Comparison of ENCODE assay signal across 17 cellular contexts in the genomic region with DNA sequence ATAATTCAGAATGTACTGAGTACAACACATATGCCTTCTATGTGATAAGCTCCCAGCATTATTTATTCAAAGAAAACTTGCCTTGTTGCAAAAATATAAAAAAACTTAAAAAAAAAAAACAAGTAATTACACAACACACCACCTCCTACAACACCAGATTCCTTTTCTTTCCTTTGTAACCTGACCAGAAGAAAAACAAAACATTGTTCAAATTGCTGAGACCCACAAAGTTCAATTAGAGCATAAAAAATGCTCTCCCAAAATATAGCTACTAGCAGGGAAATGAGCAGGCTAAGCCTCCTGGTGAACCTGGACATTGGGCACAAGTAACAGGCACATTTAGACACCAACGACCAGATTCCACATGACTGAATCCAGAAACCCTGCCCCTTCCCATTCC. TPM values are rescaled to one million over a fixed set of nuclear protein-coding genes. Genes with fewer than 3 reads are reported as not detected.
DNase-seq lines count a peak whose midpoint lies in the region; ATAC-seq, FAIRE-seq and TF ChIP-seq lines count a peak whose summit lies in the region.
"Had no signal": no experiment of that assay in that cellular context is flagged by ENCODE, and none has a peak within 500 bp of the region (broad histone marks: within the 10 kb centered on the region; RNA-seq: fewer than 3 reads in every experiment).

No MANE protein-coding gene starts in this region.

- intact Hi-C loops in CD8-positive, alpha-beta T cell (cut with DNase I, micrococcal nuclease) = loop anchor here in 1 of 2 experiments (10.0 kb wide), 1 partner anchor 64 kb away; no protein-coding TSS in a partner anchor
- intact Hi-C loops in left colon (cut with DNase I, micrococcal nuclease) = no loop called here

- no peak overlapping the region for H3K27ac ChIP-seq in CD8-positive, alpha-beta T cell (ENCODE audit: low read depth, low read length)
- H3K27ac ChIP-seq in HL-60 (replicated peaks) = peak overlapping the region; percentile 37
- H3K27ac ChIP-seq: C4-2B had no signal

- no peak overlapping the region for H3K4me3 ChIP-seq in CD8-positive, alpha-beta T cell (ENCODE audit: low read depth, low read length)
- no peak overlapping the region for H3K4me3 ChIP-seq in HL-60 (replicated peaks; ENCODE audit: insufficient read depth, low read length)
- H3K4me3 ChIP-seq: left lung, prostate gland, stomach had no signal

- no peaks in the 10 kb centered on the region for H3K27me3 ChIP-seq in CD8-positive, alpha-beta T cell (ENCODE audit: insufficient read depth, low read length)
- no peaks in the 10 kb centered on the region for H3K27me3 ChIP-seq in HL-60 (ENCODE audit: insufficient read depth, poor library complexity, severe bottlenecking)
- H3K27me3 ChIP-seq: left lung had no signal

- H3K9me3 ChIP-seq in CD8-positive, alpha-beta T cell (ENCODE audit: low read length) = no peaks in the 10 kb centered on the region
- H3K9me3 ChIP-seq: left lung, prostate gland, SK-N-SH, stomach had no signal

- peaks cover 79% of the 10 kb centered on the region for H3K4me1 Mint-ChIP-seq in CD8-positive, alpha-beta T cell (ENCODE audit: low read depth)
- H3K4me1 Mint-ChIP-seq in chondrocyte (ENCODE audit: low read depth) = peaks cover 40% of the 10 kb centered on the region
- H3K4me1 Mint-ChIP-seq in nephron progenitor cell = peaks cover 43% of the 10 kb centered on the region

- TF ChIP-seq POLR2A in H54 (IDR thresholded peaks at IDR 0.05; ENCODE audit: low read depth, low read length) = no peak

- POLR2A ChIA-PET in CD8-positive, alpha-beta T cell (lab: Charles Lee) = no interaction called here

- CTCF ChIA-PET in CD8-positive, alpha-beta T cell (lab: Charles Lee) = no interaction called here

- no peaks in the 10 kb centered on the region for H3K9me3 Mint-ChIP-seq in CD8-positive, alpha-beta T cell
- H3K9me3 Mint-ChIP-seq in chondrocyte (ENCODE audit: low read depth) = no peaks in the 10 kb centered on the region
- H3K9me3 Mint-ChIP-seq in nephron progenitor cell = peaks cover 61% of the 10 kb centered on the region
- H3K9me3 Mint-ChIP-seq: activated naive CD8-positive, alpha-beta T cell treated with anti-CD3 and anti-CD28 coated beads, Interleukin-2, amount 10 ng/mL, durations not matched to agents 7 days and 5 days had no signal

- H3K27me3 Mint-ChIP-seq in CD8-positive, alpha-beta T cell (ENCODE audit: low read depth) = no peaks in the 10 kb centered on the region
- H3K27me3 Mint-ChIP-seq in chondrocyte (ENCODE audit: low read depth) (no peaks in the 10 kb centered on the region), nephron progenitor cell (ENCODE audit: low read depth, poor library complexity) (peaks cover 6% of the 10 kb centered on the region)
- H3K27me3 Mint-ChIP-seq: activated naive CD8-positive, alpha-beta T cell treated with anti-CD3 and anti-CD28 coated beads, Interleukin-2, amount 10 ng/mL, durations not matched to agents 7 days and 5 days had no signal

- H3K27ac Mint-ChIP-seq in CD8-positive, alpha-beta T cell = peak overlapping the region; percentile 81
- peak overlapping the region; percentile 13 for H3K27ac Mint-ChIP-seq in chondrocyte (ENCODE audit: unreplicated experiment)
- peak overlapping the region; percentile 29 for H3K27ac Mint-ChIP-seq in nephron progenitor cell
- H3K27ac Mint-ChIP-seq: activated naive CD8-positive, alpha-beta T cell treated with anti-CD3 and anti-CD28 coated beads, Interleukin-2, amount 10 ng/mL, durations not matched to agents 7 days and 5 days had no signal

- H3K36me3 Mint-ChIP-seq in CD8-positive, alpha-beta T cell = peaks cover 54% of the 10 kb centered on the region
- H3K36me3 Mint-ChIP-seq in chondrocyte (ENCODE audit: low read depth) (no peaks in the 10 kb centered on the region), nephron progenitor cell (ENCODE audit: low read depth) (peaks cover 18% of the 10 kb centered on the region)

- TF ChIP-seq CTCF in CD8-positive, alpha-beta T cell (IDR thresholded peaks at IDR 0.05) = no peak
- TF ChIP-seq CTCF in HL-60 (IDR thresholded peaks at IDR 0.05; ENCODE audit: insufficient read depth, low read length) (no peak), chondrocyte (IDR thresholded peaks at IDR 0.05) (no peak), nephron progenitor cell (IDR thresholded peaks at IDR 0.05) (no peak)

- H3K36me3 ChIP-seq in CD8-positive, alpha-beta T cell (ENCODE audit: insufficient read depth, low read length) = no peaks in the 10 kb centered on the region
- H3K36me3 ChIP-seq: prostate gland had no signal

- FAIRE-seq in H54 (lab: Jason Lieb, UNC) = no peak

- DNase-seq in CD8-positive, alpha-beta T cell = no peak
- DNase-seq in HL-60 (ENCODE audit: low read depth in 1 of 2, low spot score in 1 of 2) = no peak
- no peak for DNase-seq in chondrocyte (ENCODE audit: low spot score)
- DNase-seq in nephron progenitor cell = no peak
- no peak for DNase-seq in iPS-NIHi11 (ENCODE audit: low spot score)
- DNase-seq in left colon = no peak
- DNase-seq in DMS 273 (lab: John Stamatoyannopoulos, UW; ENCODE audit: unreplicated experiment) = no peak
- no peak for DNase-seq in H54 (ENCODE audit: insufficient read length, low spot score)
- DNase-seq: activated naive CD8-positive, alpha-beta T cell treated with anti-CD3 and anti-CD28 coated beads, Interleukin-2, amount 10 ng/mL, durations not matched to agents 7 days and 5 days; left lung; NCI-H1105; NCI-H2107; NCI-H748 treated with DMSO at 0.1 percent for 48 hours; SK-N-SH; stomach had no signal

- no peak overlapping the region for H3K4me3 Mint-ChIP-seq in CD8-positive, alpha-beta T cell
- H3K4me3 Mint-ChIP-seq in chondrocyte (ENCODE audit: unreplicated experiment) = no peak overlapping the region
- no peak overlapping the region for H3K4me3 Mint-ChIP-seq in nephron progenitor cell
- H3K4me3 Mint-ChIP-seq: activated naive CD8-positive, alpha-beta T cell treated with anti-CD3 and anti-CD28 coated beads, Interleukin-2, amount 10 ng/mL, durations not matched to agents 7 days and 5 days had no signal

- H3K4me1 ChIP-seq in CD8-positive, alpha-beta T cell (ENCODE audit: insufficient read depth, low read length) = peaks cover 48% of the 10 kb centered on the region
- H3K4me1 ChIP-seq: prostate gland had no signal

- no peak for ATAC-seq in CD8-positive, alpha-beta T cell
- ATAC-seq in left colon = no peak
- ATAC-seq: left lung had no signal

RNA-seq across cellular contexts. Expression of a gene that starts 38.3 kb away (rescaled TPM):
- total RNA-seq in CD8-positive, alpha-beta T cell = 100 to 1,000 TPM; 106 to 204 TPM
- total RNA-seq in chondrocyte = 32.3 to 35.5 TPM (median 34.2 TPM) in 3 replicates
- 10 to 100 TPM; 29.4 to 32.3 TPM for total RNA-seq in left colon

RNA-seq across cellular contexts. Expression of a gene that starts 39.5 kb away (rescaled TPM):
- 10 to 100 TPM; 84.8 to 92.5 TPM for total RNA-seq in CD8-positive, alpha-beta T cell
- 88.0 to 113 TPM (median 104 TPM) in 3 replicates for total RNA-seq in chondrocyte
- total RNA-seq in left colon = 100 to 1,000 TPM in 1 of 2 donors, 10 to 100 TPM in 1; 76.1 to 103 TPM

Comparison
In these comparisons a context has a peak if more than half of its experiments do, and no peak if none do; other contexts are left out.
1. H3K27ac Mint-ChIP-seq: peak in every context shown above with its lines; median percentile 81 in CD8-positive, alpha-beta T cell; 29 in nephron progenitor cell; 13 in chondrocyte.